ENCODE assay signal across 9 cellular contexts in genomic region chr10:76086571-76087260, GRCh38.
DNase-seq lines count a peak whose midpoint lies in the region; ATAC-seq and TF ChIP-seq lines count a peak whose summit lies in the region.
"Had no signal": no experiment of that assay in that cellular context is flagged by ENCODE, and none has a peak within 500 bp of the region (broad histone marks: within the 10 kb centered on the region; RNA-seq: fewer than 3 reads in every experiment).

No MANE protein-coding gene starts in this region.

- peak in 1 of 6 experiments; percentile 22 for TF ChIP-seq CTCF in thyroid gland (IDR thresholded peaks at IDR 0.05)

- WGBS in thyroid gland, 2 donors = 56 to 62% methylated on average over 11 of the region's 11 CpGs

- H3K36me3 Mint-ChIP-seq in stimulated activated naive B cell treated with anti-CD40 and anti-IgM and Interleukin-4, amounts not matched to agents 10 μg/mL and 1 μg/mL and 100 μg/mL, for 72 hours = no peaks in the 10 kb centered on the region

- ATAC-seq in left ventricle myocardium superior (peak; percentile 41), GM21526 (IDR thresholded peaks at IDR 0.05; ENCODE audit: low FRiP score, unreplicated experiment) (no peak)
- ATAC-seq in stimulated activated naive B cell treated with anti-CD40 and anti-IgM and Interleukin-4, amounts not matched to agents 10 μg/mL and 1 μg/mL and 100 μg/mL, for 72 hours (replicated peaks) = peak; percentile 36 to 60

- no peaks in the 10 kb centered on the region for H3K9me3 ChIP-seq in thyroid gland

- intact Hi-C loops in left ventricle myocardium superior (cut with micrococcal nuclease) (no loop called here), thyroid gland (cut with DNase I) (no loop called here)

- H3K27ac ChIP-seq in thyroid gland = no peak overlapping the region

- peaks cover 0 to 8% of the 10 kb centered on the region in 2 donors for H3K27me3 Mint-ChIP-seq in stimulated activated naive B cell treated with anti-CD40 and anti-IgM and Interleukin-4, amounts not matched to agents 10 μg/mL and 1 μg/mL and 100 μg/mL, for 72 hours

- no peaks in the 10 kb centered on the region for H3K4me1 ChIP-seq in thyroid gland

- no peak overlapping the region for H3K27ac Mint-ChIP-seq in stimulated activated naive B cell treated with anti-CD40 and anti-IgM and Interleukin-4, amounts not matched to agents 10 μg/mL and 1 μg/mL and 100 μg/mL, for 72 hours

- TF ChIP-seq POLR2A in thyroid gland (IDR thresholded peaks at IDR 0.05) = no peak

- no peaks in the 10 kb centered on the region for H3K4me1 Mint-ChIP-seq in stimulated activated naive B cell treated with anti-CD40 and anti-IgM and Interleukin-4, amounts not matched to agents 10 μg/mL and 1 μg/mL and 100 μg/mL, for 72 hours

- no peaks in the 10 kb centered on the region for H3K36me3 ChIP-seq in thyroid gland

- peaks cover 4 to 8% of the 10 kb centered on the region in 2 donors for H3K9me3 Mint-ChIP-seq in stimulated activated naive B cell treated with anti-CD40 and anti-IgM and Interleukin-4, amounts not matched to agents 10 μg/mL and 1 μg/mL and 100 μg/mL, for 72 hours
- H3K9me3 Mint-ChIP-seq: activated T-cell treated with anti-CD3 and anti-CD28 coated beads, Interleukin-2, amount 50 U/mL, for 4 hours had no signal

- H3K4me3 ChIP-seq in thyroid gland (replicated peaks in 1 of 3) = no peak overlapping the region

- DNase-seq in NCI-H2196 (lab: John Stamatoyannopoulos, UW; ENCODE audit: unreplicated experiment) (peak; percentile 5), NCI-H2196 treated with DMSO at 0.1 percent for 48 hours (lab: John Stamatoyannopoulos, UW; ENCODE audit: unreplicated experiment) (no peak), HPDE6-E6E7 (ENCODE audit: extremely low spot score) (peak; percentile 23), SHP77 (lab: John Stamatoyannopoulos, UW) (peak; percentile 51 to 52), left ventricle myocardium superior (no peak), thyroid gland (no peak)
- DNase-seq in stimulated activated naive B cell treated with anti-CD40 and anti-IgM and Interleukin-4, amounts not matched to agents 10 μg/mL and 1 μg/mL and 100 μg/mL, for 72 hours = no peak
- DNase-seq: activated T-cell treated with anti-CD3 and anti-CD28 coated beads, Interleukin-2, amount 50 U/mL, for 4 hours had no signal

- no peak overlapping the region for H3K4me3 Mint-ChIP-seq in stimulated activated naive B cell treated with anti-CD40 and anti-IgM and Interleukin-4, amounts not matched to agents 10 μg/mL and 1 μg/mL and 100 μg/mL, for 72 hours
- H3K4me3 Mint-ChIP-seq: activated T-cell treated with anti-CD3 and anti-CD28 coated beads, Interleukin-2, amount 50 U/mL, for 4 hours had no signal

- H3K27me3 ChIP-seq in thyroid gland = no peaks in the 10 kb centered on the region

Comparison
In these comparisons a context has a peak if more than half of its experiments do, and no peak if none do; other contexts are left out.
1. DNase-seq: peak in NCI-H2196 (single experiment), HPDE6-E6E7 (single experiment) and SHP77 (2 of 2); none in NCI-H2196 treated with DMSO at 0.1 percent for 48 hours (single experiment), left ventricle myocardium superior (single experiment), stimulated activated naive B cell treated with anti-CD40 and anti-IgM and Interleukin-4, amounts not matched to agents 10 μg/mL and 1 μg/mL and 100 μg/mL, for 72 hours (single experiment) and thyroid gland (0 of 2).